Comparison of ENCODE assay signal across 17 cellular contexts in genomic region chr10:60376953-60377352, GRCh38. TPM values are rescaled to one million over a fixed set of nuclear protein-coding genes. Genes with fewer than 3 reads are reported as not detected.
DNase-seq lines count a peak whose midpoint lies in the region; ATAC-seq and TF ChIP-seq lines count a peak whose summit lies in the region.
"Had no signal": no experiment of that assay in that cellular context is flagged by ENCODE, and none has a peak within 500 bp of the region (broad histone marks: within the 10 kb centered on the region; RNA-seq: fewer than 3 reads in every experiment).

No MANE protein-coding gene starts in this region.

- no peaks in the 10 kb centered on the region for H3F3A ChIP-seq in GM23338 (replicated peaks; ENCODE audit: low read depth)

- peaks cover 17% of the 10 kb centered on the region for H3K4me1 ChIP-seq in GM23338 (ENCODE audit: insufficient read depth)

- H3K9me3 Mint-ChIP-seq in GM23338, result no peaks in the 10 kb centered on the region

- H4K20me1 ChIP-seq in GM23338 (replicated peaks; ENCODE audit: insufficient read depth), result no peaks in the 10 kb centered on the region

- H3K9me2 ChIP-seq in GM23338 (ENCODE audit: insufficient read depth), result no peaks in the 10 kb centered on the region

- no peak for TF ChIP-seq CTCF in GM23338 (conservative IDR thresholded peaks at IDR 0.05; ENCODE audit: low read depth in 2 of 2)

- no peak overlapping the region for H3K4me3 ChIP-seq in GM23338
- H3K4me3 ChIP-seq: A549, GM23248 had no signal

- H3K27me3 Mint-ChIP-seq in GM23338 (ENCODE audit: insufficient read depth, low read depth, poor library complexity), result no peaks in the 10 kb centered on the region
- H3K27me3 Mint-ChIP-seq: B cell had no signal

- no peak overlapping the region for H3K27ac ChIP-seq in GM23338 (ENCODE audit: low read depth)
- H3K27ac ChIP-seq in substantia nigra (ENCODE audit: low read depth, low read length, poor library complexity, severe bottlenecking), result peak overlapping the region; percentile 54
- H3K27ac ChIP-seq: GM23248, KMS-11 had no signal

- H3K4me3 Mint-ChIP-seq in GM23338, result no peak overlapping the region
- H3K4me3 Mint-ChIP-seq: B cell had no signal

- H3K79me2 ChIP-seq in GM23338 (replicated peaks; ENCODE audit: insufficient read depth), result no peaks in the 10 kb centered on the region

- no peaks in the 10 kb centered on the region for H3K36me3 Mint-ChIP-seq in GM23338 (ENCODE audit: low read depth)

- H3K4me2 ChIP-seq in GM23338, result no peak overlapping the region
- H3K4me2 ChIP-seq: KMS-11 had no signal

- peak; percentile 36; the same call in 1 of the 3 replicates for ATAC-seq in GM23338
- no peak for ATAC-seq in HG02571 (IDR thresholded peaks at IDR 0.05; ENCODE audit: unreplicated experiment)
- no peak for ATAC-seq in GM21515 (IDR thresholded peaks at IDR 0.05; ENCODE audit: unreplicated experiment)
- ATAC-seq: A549 had no signal

- H3K36me3 ChIP-seq in GM23338 (ENCODE audit: insufficient read depth), result no peaks in the 10 kb centered on the region

- no peak overlapping the region for H3K27ac Mint-ChIP-seq in GM23338
- H3K27ac Mint-ChIP-seq: B cell had no signal

- DNase-seq in NCI-H748 (lab: John Stamatoyannopoulos, UW; ENCODE audit: unreplicated experiment) (peak; percentile 14), NCI-H748 treated with DMSO at 0.1 percent for 48 hours (lab: John Stamatoyannopoulos, UW) (no peak), GM23338 (ENCODE audit: low spot score) (no peak), cerebellar cortex (ENCODE audit: low spot score) (peak; percentile 75), substantia nigra (lab: John Stamatoyannopoulos, UW) (no peak)
- DNase-seq: DMS79 treated with DMSO at 0.1 percent for 48 hours, GM23248, HCEC 1CT, NCI-H1105 treated with DMSO at 0.1 percent for 48 hours, NCI-H187, NCI-H774, SHP77 had no signal

- peaks cover 25% of the 10 kb centered on the region for H3K4me1 Mint-ChIP-seq in GM23338

- no peaks in the 10 kb centered on the region for H3K27me3 ChIP-seq in GM23338 (ENCODE audit: insufficient read depth)

- no peak overlapping the region for H2AFZ ChIP-seq in GM23338
- H2AFZ ChIP-seq: GM23248 had no signal

TF ChIP-seq in GM23338, 12 proteins besides CTCF, POLR2A, EP300 and RAD21:
- TF ChIP-seq POLR2AphosphoS5 (IDR thresholded peaks at IDR 0.05; ENCODE audit: low read depth) (no peak), REST (IDR thresholded peaks at IDR 0.05; ENCODE audit: unreplicated experiment) (no peak), ZNF462 (CRISPR knock-in tag; IDR thresholded peaks at IDR 0.05) (no peak), ZNF331 (CRISPR knock-in tag; IDR thresholded peaks at IDR 0.05; ENCODE audit: low read depth) (no peak), CREB1 (CRISPR knock-in tag; IDR thresholded peaks at IDR 0.05; ENCODE audit: low read depth) (no peak), JUNB (IDR thresholded peaks at IDR 0.05; ENCODE audit: unreplicated experiment) (no peak), ZNF114 (CRISPR knock-in tag; IDR thresholded peaks at IDR 0.05) (no peak), NANOG (IDR thresholded peaks at IDR 0.05; ENCODE audit: borderline replicate concordance) (no peak), ETS1 (IDR thresholded peaks at IDR 0.05) (no peak)

RNA-seq across cellular contexts. Expression of gene ANK3, which starts 12.7 kb away (rescaled TPM):
- total RNA-seq in GM23338 (2014; rRNA removed; shearing (Covaris generic)), result 70.5 and 85.2 TPM in 2 replicates
- polyA plus RNA-seq in GM23338 (2016; fragmentation: Nextera tagmentation; extraction: Ambion mirVana), result 41.4 and 46.5 TPM in 2 replicates

Comparison
In these comparisons a context has a peak if more than half of its experiments do, and no peak if none do; other contexts are left out.
1. DNase-seq: peak in NCI-H748 (single experiment) and cerebellar cortex (single experiment); none in NCI-H748 treated with DMSO at 0.1 percent for 48 hours (single experiment), GM23338 (single experiment) and substantia nigra (0 of 49).